Comparison of ENCODE assay signal across 9 cellular contexts in genomic region chr17:78903101-78903779, GRCh38. TPM values are rescaled to one million over a fixed set of nuclear protein-coding genes. Genes with fewer than 3 reads are reported as not detected.
A peak's percentile ranks its signal among the peaks of the same experiment; 100 is the strongest.
DNase-seq lines count a peak whose midpoint lies in the region; ATAC-seq and TF ChIP-seq lines count a peak whose summit lies in the region.
"Had no signal": no experiment of that assay in that cellular context is flagged by ENCODE, and none has a peak within 500 bp of the region (broad histone marks: within the 10 kb centered on the region; RNA-seq: fewer than 3 reads in every experiment).

Gene CEP295NL, minus strand, starts transcription at chr17:78903201. Its CDS starts 1,373 bp downstream, at chr17:78901828.

- CTCF ChIA-PET in Caco-2 (lab: Charles Lee): no interaction called here

- no TSS peak for BruUV-seq in Caco-2 (replicated peaks; lab: Mats Ljungman, UMichigan)

- H3K4me1 Mint-ChIP-seq in Caco-2 (ENCODE audit: low read depth, unreplicated experiment) (peaks cover 45% of the 10 kb centered on the region), brain (peaks cover 64% of the 10 kb centered on the region), nephron progenitor cell (peaks cover 57% of the 10 kb centered on the region)

- no peak within 1 kb of the TSS for H3K4me3 ChIP-seq in Caco-2 (ENCODE audit: low read depth, low read length)
- H3K4me3 ChIP-seq: lower lobe of right lung had no signal

- intact Hi-C loops in Caco-2 (cut with micrococcal nuclease; ENCODE audit: unreplicated experiment): loop anchor here (5.0 kb wide), 1 partner anchor 1769 kb away; no protein-coding TSS in a partner anchor

- H3K27me3 ChIP-seq in Caco-2 (replicated peaks; ENCODE audit: control insufficient read depth, insufficient read depth, low read length): no peaks in the 10 kb centered on the region

- TF ChIP-seq CTCF in Caco-2 (IDR thresholded peaks at IDR 0.05; ENCODE audit: insufficient read depth in 1 of 2, low read depth in 1 of 2, low read length in 1 of 2, severe bottlenecking in 1 of 2, unreplicated experiment in 1 of 2) (no peak), brain (conservative IDR thresholded peaks at IDR 0.05) (no peak), nephron progenitor cell (IDR thresholded peaks at IDR 0.05) (no peak)

- no peak for ATAC-seq in HG03432 (IDR thresholded peaks at IDR 0.05; ENCODE audit: unreplicated experiment)
- ATAC-seq: lower lobe of right lung had no signal

- H3K27ac Mint-ChIP-seq in Caco-2 (ENCODE audit: unreplicated experiment) (peak within 1 kb of the TSS; percentile 88), brain (peak within 1 kb of the TSS; percentile 19 to 98 (median 67)), nephron progenitor cell (peak within 1 kb of the TSS; percentile 48)

- DNase-seq in Caco-2 (peak in 1 of 2 experiments; percentile 47), NAMALWA (ENCODE audit: low spot score) (peak; percentile 51), nephron progenitor cell (peak; percentile 69), COR-L47 (lab: John Stamatoyannopoulos, UW) (no peak), NCI-H1930 (lab: John Stamatoyannopoulos, UW) (no peak), DMS114 treated with DMSO at 0.1 percent for 48 hours (lab: John Stamatoyannopoulos, UW; ENCODE audit: unreplicated experiment) (no peak)
- DNase-seq: lower lobe of right lung had no signal

- H3K9me3 Mint-ChIP-seq in Caco-2 (ENCODE audit: unreplicated experiment): no peaks in the 10 kb centered on the region
- H3K9me3 Mint-ChIP-seq in brain: no peaks in the 10 kb centered on the region
- H3K9me3 Mint-ChIP-seq in nephron progenitor cell: no peaks in the 10 kb centered on the region

- POLR2A ChIA-PET in Caco-2 (lab: Charles Lee): no interaction called here

- H3K4me1 ChIP-seq in Caco-2: peaks cover 24% of the 10 kb centered on the region

- H3K4me3 Mint-ChIP-seq in Caco-2 (ENCODE audit: unreplicated experiment) (no peak within 1 kb of the TSS), brain (peak within 1 kb of the TSS in 2 of 5 experiments; percentile 30 to 55), nephron progenitor cell (peak within 1 kb of the TSS; percentile 16)

- H3K36me3 Mint-ChIP-seq in Caco-2 (ENCODE audit: insufficient read depth, unreplicated experiment) (peaks cover 40% of the 10 kb centered on the region), brain (peaks cover 54% of the 10 kb centered on the region), nephron progenitor cell (ENCODE audit: low read depth) (peaks cover 7% of the 10 kb centered on the region)

- H3K36me3 ChIP-seq in Caco-2 (ENCODE audit: control insufficient read depth, insufficient read depth, low read length): no peaks in the 10 kb centered on the region; the same call in 1 of the 2 replicates

- H3K9me3 ChIP-seq in Caco-2: no peaks in the 10 kb centered on the region
- H3K9me3 ChIP-seq: lower lobe of right lung had no signal

- H3K27me3 Mint-ChIP-seq in Caco-2 (ENCODE audit: insufficient read depth, unreplicated experiment) (no peaks in the 10 kb centered on the region), brain (peaks cover 2% of the 10 kb centered on the region), nephron progenitor cell (ENCODE audit: low read depth, poor library complexity) (peaks cover 3% of the 10 kb centered on the region)

RNA-seq across cellular contexts. Expression of gene CEP295NL, which starts in this region (rescaled TPM):
- 1.7 and 2.0 TPM in 2 replicates for total RNA-seq in Caco-2 (2022)
- 0.20 TPM for polyA plus RNA-seq in brain (ENCODE audit: insufficient read depth, low read depth, low replicate concordance)

Comparison
In these comparisons a context has a peak if more than half of its experiments do, and no peak if none do; other contexts are left out.
1. DNase-seq: peak in NAMALWA (single experiment) and nephron progenitor cell (single experiment); none in COR-L47 (single experiment), NCI-H1930 (0 of 2) and DMS114 treated with DMSO at 0.1 percent for 48 hours (single experiment).
2. Peak in every context shown above with its lines, with median percentiles within 50 percentile points of each other: H3K27ac Mint-ChIP-seq.